In genomic region chr1:201739492-201740085, GRCh38 we compare ENCODE assay signal across 1 cellular context.
TF ChIP-seq lines count a peak whose summit lies in the region.

No MANE protein-coding gene starts in this region.

TF ChIP-seq in HepG2, 621 proteins besides CTCF, POLR2A, EP300 and RAD21 (continued from another document):
- TF ChIP-seq, protein P1, sequence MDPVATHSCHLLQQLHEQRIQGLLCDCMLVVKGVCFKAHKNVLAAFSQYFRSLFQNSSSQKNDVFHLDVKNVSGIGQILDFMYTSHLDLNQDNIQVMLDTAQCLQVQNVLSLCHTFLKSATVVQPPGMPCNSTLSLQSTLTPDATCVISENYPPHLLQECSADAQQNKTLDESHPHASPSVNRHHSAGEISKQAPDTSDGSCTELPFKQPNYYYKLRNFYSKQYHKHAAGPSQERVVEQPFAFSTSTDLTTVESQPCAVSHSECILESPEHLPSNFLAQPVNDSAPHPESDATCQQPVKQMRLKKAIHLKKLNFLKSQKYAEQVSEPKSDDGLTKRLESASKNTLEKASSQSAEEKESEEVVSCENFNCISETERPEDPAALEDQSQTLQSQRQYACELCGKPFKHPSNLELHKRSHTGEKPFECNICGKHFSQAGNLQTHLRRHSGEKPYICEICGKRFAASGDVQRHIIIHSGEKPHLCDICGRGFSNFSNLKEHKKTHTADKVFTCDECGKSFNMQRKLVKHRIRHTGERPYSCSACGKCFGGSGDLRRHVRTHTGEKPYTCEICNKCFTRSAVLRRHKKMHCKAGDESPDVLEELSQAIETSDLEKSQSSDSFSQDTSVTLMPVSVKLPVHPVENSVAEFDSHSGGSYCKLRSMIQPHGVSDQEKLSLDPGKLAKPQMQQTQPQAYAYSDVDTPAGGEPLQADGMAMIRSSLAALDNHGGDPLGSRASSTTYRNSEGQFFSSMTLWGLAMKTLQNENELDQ (CRISPR knock-in tag; IDR thresholded peaks at IDR 0.05; ENCODE audit: borderline replicate concordance) = no peak
- peak; percentile 99 for TF ChIP-seq ZFP91 (CRISPR knock-in tag; IDR thresholded peaks at IDR 0.05; ENCODE audit: borderline replicate concordance)
- TF ChIP-seq ZNF335 (CRISPR knock-in tag; IDR thresholded peaks at IDR 0.05) = no peak
